ENCODE assay signal across 10 cellular contexts in genomic region chr16:85626191-85626951, GRCh38. TPM values are rescaled to one million over a fixed set of nuclear protein-coding genes. Genes with fewer than 3 reads are reported as not detected.
DNase-seq lines count a peak whose midpoint lies in the region; ATAC-seq and TF ChIP-seq lines count a peak whose summit lies in the region.
"Had no signal": no experiment of that assay in that cellular context is flagged by ENCODE, and none has a peak within 500 bp of the region (broad histone marks: within the 10 kb centered on the region; RNA-seq: fewer than 3 reads in every experiment).

No MANE protein-coding gene starts in this region.

- H3K36me3 Mint-ChIP-seq in neural progenitor cell = peaks cover 11% of the 10 kb centered on the region

- H3K27ac Mint-ChIP-seq in neural progenitor cell = peak overlapping the region; percentile 67

- WGBS in aorta, 2 donors = 75 to 87% methylated on average over 35 of the region's 35 CpGs

- H3K27me3 Mint-ChIP-seq in neural progenitor cell (ENCODE audit: insufficient read depth, low read depth) = peaks cover 16% of the 10 kb centered on the region

- H3K4me3 Mint-ChIP-seq in neural progenitor cell = peak overlapping the region; percentile 78

- H3K4me2 ChIP-seq in neural progenitor cell = peak overlapping the region; percentile 71

- ATAC-seq in GM18858 (IDR thresholded peaks at IDR 0.05; ENCODE audit: unreplicated experiment) = no peak
- no peak for ATAC-seq in aorta (ENCODE audit: low FRiP score)

- no peak overlapping the region for H2AFZ ChIP-seq in neural progenitor cell (replicated peaks)

- DNase-seq in H7 (peak; percentile 90), NCI-H2171 treated with DMSO at 0.1 percent for 48 hours (lab: John Stamatoyannopoulos, UW) (peak; percentile 65), neural progenitor cell (ENCODE audit: low spot score) (peak; percentile 92), iPS-NIHi11 (ENCODE audit: low spot score) (no peak), aorta (no peak), cerebellar cortex (ENCODE audit: low spot score) (no peak)
- DNase-seq: small intestine had no signal

- H3K27ac ChIP-seq in neural progenitor cell (peak overlapping the region; percentile 85), aorta (ENCODE audit: low read depth in 1 of 2, low read length in 2 of 2) (no peak overlapping the region)
- H3K27ac ChIP-seq: ascending aorta had no signal

- peaks cover 89% of the 10 kb centered on the region for H3K79me2 ChIP-seq in neural progenitor cell (ENCODE audit: low read depth)

- peaks cover 48% of the 10 kb centered on the region for H3K4me1 Mint-ChIP-seq in neural progenitor cell

- H3K9me3 Mint-ChIP-seq in neural progenitor cell = peaks cover 12% of the 10 kb centered on the region

- peaks cover 63% of the 10 kb centered on the region for H4K20me1 ChIP-seq in neural progenitor cell (ENCODE audit: low read depth)

- intact Hi-C loops in aorta (cut with DNase I) = no loop called here

- H3K4me1 ChIP-seq in endocrine pancreas (ENCODE audit: control insufficient read depth, insufficient read depth, low read length) (no peaks in the 10 kb centered on the region), neural progenitor cell (peaks cover 27% of the 10 kb centered on the region), aorta (ENCODE audit: control insufficient read depth in 1 of 2, insufficient read depth in 2 of 2, low read length in 2 of 2) (no peaks in the 10 kb centered on the region)

- H3K9ac ChIP-seq in endocrine pancreas (ENCODE audit: control insufficient read depth, insufficient read depth, low read length) (peak overlapping the region; percentile 16), neural progenitor cell (no peak overlapping the region)

- H3K4me3 ChIP-seq in H7 (ENCODE audit: insufficient read depth, low read depth, low read length) = no peak overlapping the region
- H3K4me3 ChIP-seq in endocrine pancreas (ENCODE audit: control insufficient read depth, insufficient read depth, low read length) = no peak overlapping the region
- peak overlapping the region; percentile 24 for H3K4me3 ChIP-seq in neural progenitor cell
- no peak overlapping the region for H3K4me3 ChIP-seq in aorta (ENCODE audit: low read length in 2 of 2)
- H3K4me3 ChIP-seq: ascending aorta had no signal

- no peaks in the 10 kb centered on the region for H3K9me3 ChIP-seq in endocrine pancreas (ENCODE audit: control insufficient read depth, low read length)
- no peaks in the 10 kb centered on the region for H3K9me3 ChIP-seq in neural progenitor cell (ENCODE audit: low read depth)
- H3K9me3 ChIP-seq in aorta (ENCODE audit: control insufficient read depth, low read length) = no peaks in the 10 kb centered on the region

- no peaks in the 10 kb centered on the region for H3K27me3 ChIP-seq in H7 (ENCODE audit: control insufficient read depth, insufficient read depth, low read length)
- no peaks in the 10 kb centered on the region for H3K27me3 ChIP-seq in endocrine pancreas (ENCODE audit: control insufficient read depth, insufficient read depth, low read length)
- H3K27me3 ChIP-seq in neural progenitor cell = no peaks in the 10 kb centered on the region
- no peaks in the 10 kb centered on the region for H3K27me3 ChIP-seq in aorta (ENCODE audit: control insufficient read depth in 1 of 2, insufficient read depth in 2 of 2, low read length in 1 of 2)
- H3K27me3 ChIP-seq: ascending aorta had no signal

- H3K36me3 ChIP-seq in H7 (replicated peaks; ENCODE audit: control insufficient read depth, insufficient read depth, low read length) (no peaks in the 10 kb centered on the region; the same call in none of the 2 replicates), endocrine pancreas (ENCODE audit: control insufficient read depth, insufficient read depth, low read length) (no peaks in the 10 kb centered on the region), neural progenitor cell (no peaks in the 10 kb centered on the region), aorta (ENCODE audit: control insufficient read depth in 1 of 2, insufficient read depth in 2 of 2, low read length in 1 of 2) (no peaks in the 10 kb centered on the region)
- H3K36me3 ChIP-seq: ascending aorta had no signal

- TF ChIP-seq CTCF in neural progenitor cell (IDR thresholded peaks at IDR 0.05) = no peak

- peaks cover 35% of the 10 kb centered on the region for H3F3A ChIP-seq in neural progenitor cell (ENCODE audit: low read depth)

RNA-seq across cellular contexts. Expression of gene GSE1, which starts 13.2 kb away (rescaled TPM):
- total RNA-seq in H7 (2014; rRNA removed; shearing (Covaris generic)) = 52.5 and 73.6 TPM in 2 replicates
- 7.7 and 20.4 TPM in 2 replicates for total RNA-seq in neural progenitor cell (ENCODE audit: low replicate concordance)
- total RNA-seq in aorta = 100 to 1,000 TPM in 1 of 2 donors, 10 to 100 TPM in 1; 59.7 to 111 TPM
- 10 to 100 TPM in 1 of 2 donors, 1 to 10 TPM in 1; 3.9 to 11.7 TPM for polyA plus RNA-seq in aorta

Comparison
In these comparisons a context has a peak if more than half of its experiments do, and no peak if none do; other contexts are left out.
1. DNase-seq: peak in H7 (single experiment), NCI-H2171 treated with DMSO at 0.1 percent for 48 hours (single experiment) and neural progenitor cell (single experiment); none in iPS-NIHi11 (single experiment), aorta (0 of 2) and cerebellar cortex (single experiment).